In the genomic region with DNA sequence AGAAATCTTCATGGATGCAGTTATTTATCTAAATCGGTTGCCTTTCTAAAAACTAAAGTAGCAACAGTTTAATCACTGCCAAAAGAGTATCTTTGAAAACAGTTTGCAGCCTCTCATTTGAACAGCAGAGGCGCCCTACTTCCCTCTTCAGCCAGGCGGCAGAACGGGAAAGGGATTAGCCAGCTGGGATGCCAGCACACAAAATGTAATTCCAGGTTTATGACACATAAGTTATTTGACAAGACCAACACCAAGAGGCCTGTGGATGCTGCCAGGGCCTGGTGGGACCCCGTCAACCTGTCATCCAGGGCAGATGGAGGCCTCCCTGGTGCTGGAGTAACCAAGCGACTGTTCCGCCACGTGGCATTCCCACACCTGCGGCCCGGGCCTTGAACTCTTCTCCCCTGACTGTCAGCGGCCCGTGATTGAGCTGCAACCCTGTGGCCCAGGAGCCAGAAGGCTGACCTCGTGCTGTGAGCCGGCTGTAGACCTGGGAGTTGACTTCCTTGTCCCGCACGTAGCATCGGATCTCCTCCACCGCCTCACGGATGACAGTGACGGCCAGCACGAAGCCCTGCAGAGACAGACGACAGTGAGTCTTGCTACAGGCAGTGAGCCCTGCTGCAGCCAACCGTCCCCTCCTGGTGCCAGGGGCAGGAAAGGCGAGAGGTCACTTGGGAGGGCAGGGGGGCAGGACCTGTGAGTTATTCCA, we compare ENCODE assay signal across 9 cellular contexts.
DNase-seq lines count a peak whose midpoint lies in the region; ATAC-seq and TF ChIP-seq lines count a peak whose summit lies in the region.
"Had no signal": no experiment of that assay in that cellular context is flagged by ENCODE, and none has a peak within 500 bp of the region (broad histone marks: within the 10 kb centered on the region; RNA-seq: fewer than 3 reads in every experiment).

No MANE protein-coding gene starts in this region.

- H3K4me1 Mint-ChIP-seq in activated T-cell treated with anti-CD3 and anti-CD28 coated beads, Interleukin-2, amount 50 U/mL, for 24 hours (ENCODE audit: low read depth), result peaks cover 13% of the 10 kb centered on the region

- H3K4me3 Mint-ChIP-seq in activated T-cell treated with anti-CD3 and anti-CD28 coated beads, Interleukin-2, amount 50 U/mL, for 24 hours, result no peak overlapping the region

- peak; percentile 71 for DNase-seq in Ammon's horn (ENCODE audit: low spot score)
- DNase-seq in choroid plexus epithelial cell (ENCODE audit: low read depth), result peak; percentile 49
- peak; percentile 36 for DNase-seq in midbrain (lab: John Stamatoyannopoulos, UW)
- no peak for DNase-seq in epidermal melanocyte (ENCODE audit: insufficient read length, low spot score)
- no peak for DNase-seq in GDM1 (lab: John Stamatoyannopoulos, UW)
- no peak for DNase-seq in activated T-cell treated with anti-CD3 and anti-CD28 coated beads, Interleukin-2, amount 50 U/mL, for 24 hours
- DNase-seq: GF-D8 had no signal

- TF ChIP-seq CTCF in LNCAP (IDR thresholded peaks at IDR 0.05) (peak; percentile 19; the same call in 1 of the 2 replicates), choroid plexus epithelial cell (conservative IDR thresholded peaks at IDR 0.05; ENCODE audit: low read depth, low read length) (peak; percentile 84)

- H3K27me3 Mint-ChIP-seq in activated T-cell treated with anti-CD3 and anti-CD28 coated beads, Interleukin-2, amount 50 U/mL, for 24 hours, result peaks cover 29% of the 10 kb centered on the region

- no peak for ATAC-seq in HG03521 (IDR thresholded peaks at IDR 0.05; ENCODE audit: unreplicated experiment)

- no peaks in the 10 kb centered on the region for H3K36me3 Mint-ChIP-seq in activated T-cell treated with anti-CD3 and anti-CD28 coated beads, Interleukin-2, amount 50 U/mL, for 24 hours (ENCODE audit: low read depth)

- no peak overlapping the region for H3K4me3 ChIP-seq in choroid plexus epithelial cell (ENCODE audit: low read depth, low read length)

- H3K9me3 Mint-ChIP-seq in activated T-cell treated with anti-CD3 and anti-CD28 coated beads, Interleukin-2, amount 50 U/mL, for 24 hours, result no peaks in the 10 kb centered on the region

- no peak overlapping the region for H3K27ac Mint-ChIP-seq in activated T-cell treated with anti-CD3 and anti-CD28 coated beads, Interleukin-2, amount 50 U/mL, for 24 hours

Comparison
In these comparisons a context has a peak if more than half of its experiments do, and no peak if none do; other contexts are left out.
1. DNase-seq: peak in Ammon's horn (single experiment), choroid plexus epithelial cell (single experiment) and midbrain (single experiment); none in epidermal melanocyte (single experiment), GDM1 (single experiment) and activated T-cell treated with anti-CD3 and anti-CD28 coated beads, Interleukin-2, amount 50 U/mL, for 24 hours (single experiment).